Comparison of ENCODE assay signal across 8 cellular contexts in the genomic region with DNA sequence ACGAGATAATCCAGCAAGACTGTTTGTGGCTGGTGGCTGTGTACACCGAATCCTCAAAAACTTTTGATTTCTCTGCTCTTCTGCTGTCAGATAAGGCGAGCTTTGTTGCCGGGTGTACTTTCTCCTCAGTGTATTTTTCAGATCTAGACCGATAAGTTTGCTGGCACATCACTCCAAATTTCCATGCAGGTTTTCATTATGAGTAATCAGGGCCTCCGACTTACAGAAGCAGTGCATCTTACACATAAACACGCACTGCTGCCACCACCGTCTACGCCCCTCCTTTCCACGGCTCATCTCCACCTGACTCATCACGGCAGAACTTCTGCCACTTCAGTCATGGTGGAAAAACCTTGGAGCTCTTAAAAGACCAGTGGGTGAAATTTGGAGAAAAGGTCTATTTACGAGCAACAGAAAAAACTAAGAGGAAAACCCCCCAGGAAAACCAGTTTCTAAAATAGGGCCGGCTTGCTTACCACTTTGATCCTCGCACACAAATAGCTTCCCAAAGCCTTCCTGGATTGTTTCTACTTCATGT. TPM values are rescaled to one million over a fixed set of nuclear protein-coding genes. Genes with fewer than 3 reads are reported as not detected.
DNase-seq lines count a peak whose midpoint lies in the region; ATAC-seq and TF ChIP-seq lines count a peak whose summit lies in the region.

No MANE protein-coding gene starts in this region.

- no TSS peak for BruUV-seq in MCF 10A (replicated peaks; lab: Mats Ljungman, UMichigan)

- H3K4me1 Mint-ChIP-seq in MCF 10A (ENCODE audit: insufficient read depth, unreplicated experiment) (peaks cover 33% of the 10 kb centered on the region), memory B cell (peaks cover 34% of the 10 kb centered on the region), glutamatergic neuron (ENCODE audit: low read depth, unreplicated experiment) (no peaks in the 10 kb centered on the region)
- peaks cover 56% of the 10 kb centered on the region for H3K4me1 Mint-ChIP-seq in activated T-cell treated with anti-CD3 and anti-CD28 coated beads, Interleukin-2, amount 50 U/mL, for 4 hours (ENCODE audit: low read depth)

- H3K27ac ChIP-seq in breast epithelium = no peak overlapping the region

- TF ChIP-seq CTCF in MCF 10A (IDR thresholded peaks at IDR 0.05; ENCODE audit: unreplicated experiment) = no peak
- TF ChIP-seq CTCF in breast epithelium (IDR thresholded peaks at IDR 0.05) = no peak
- no peak for TF ChIP-seq CTCF in glutamatergic neuron (IDR thresholded peaks at IDR 0.05; ENCODE audit: partially characterized antibody, unreplicated experiment)

- ATAC-seq in HG03521 (IDR thresholded peaks at IDR 0.05; ENCODE audit: unreplicated experiment) (peak; percentile 73), memory B cell (ENCODE audit: low read depth) (peak; percentile 58)
- peak; percentile 94 to 98 for ATAC-seq in activated T-cell treated with anti-CD3 and anti-CD28 coated beads, Interleukin-2, amount 50 U/mL, for 4 hours

- H3K4me3 Mint-ChIP-seq in MCF 10A (ENCODE audit: unreplicated experiment) = peak overlapping the region; percentile 36
- H3K4me3 Mint-ChIP-seq in activated T-cell treated with anti-CD3 and anti-CD28 coated beads, Interleukin-2, amount 50 U/mL, for 4 hours = peak overlapping the region; percentile 63
- peak overlapping the region; percentile 50 for H3K4me3 Mint-ChIP-seq in memory B cell
- H3K4me3 Mint-ChIP-seq in glutamatergic neuron (ENCODE audit: unreplicated experiment) = no peak overlapping the region

- POLR2A ChIA-PET in MCF 10A (lab: Yijun Ruan, JAX) = interaction anchor here (0.6 to 1.3 kb wide), 8 partner anchors 16 to 387 kb away, joined by 3 to 4 read pairs (median 3); no protein-coding TSS in a partner anchor

- DNase-seq in MCF 10A (ENCODE audit: unreplicated experiment) (peak; percentile 56), breast epithelium (ENCODE audit: low spot score in 2 of 2) (no peak), memory B cell (ENCODE audit: low spot score in 2 of 2) (no peak), NCI-H2107 (lab: John Stamatoyannopoulos, UW) (no peak), glutamatergic neuron (no peak), NCI-H82 (lab: John Stamatoyannopoulos, UW) (no peak)
- peak; percentile 61 for DNase-seq in activated T-cell treated with anti-CD3 and anti-CD28 coated beads, Interleukin-2, amount 50 U/mL, for 4 hours

- TF ChIP-seq POLR2A in breast epithelium (IDR thresholded peaks at IDR 0.05) = no peak

- CTCF ChIA-PET in MCF 10A (lab: Yijun Ruan, JAX) = interaction anchor here (0.5 to 1.8 kb wide), 3 partner anchors 114 to 1954 kb away, joined by 3 to 5 read pairs (median 3); no protein-coding TSS in a partner anchor

- H3K4me3 ChIP-seq in breast epithelium = no peak overlapping the region

- no peaks in the 10 kb centered on the region for H3K9me3 Mint-ChIP-seq in MCF 10A (ENCODE audit: unreplicated experiment)
- H3K9me3 Mint-ChIP-seq in activated T-cell treated with anti-CD3 and anti-CD28 coated beads, Interleukin-2, amount 50 U/mL, for 4 hours = no peaks in the 10 kb centered on the region
- no peaks in the 10 kb centered on the region for H3K9me3 Mint-ChIP-seq in memory B cell
- H3K9me3 Mint-ChIP-seq in glutamatergic neuron (ENCODE audit: unreplicated experiment) = peaks cover 2% of the 10 kb centered on the region

- intact Hi-C loops in MCF 10A (cut with micrococcal nuclease) (no loop called here), breast epithelium (cut with DNase I; ENCODE audit: low total_unique reads) (no loop called here)

- no peaks in the 10 kb centered on the region for H3K4me1 ChIP-seq in breast epithelium

- no peaks in the 10 kb centered on the region for H3K9me3 ChIP-seq in breast epithelium

- H3K36me3 ChIP-seq in breast epithelium = no peaks in the 10 kb centered on the region

- no peaks in the 10 kb centered on the region for H3K27me3 ChIP-seq in breast epithelium

- peak overlapping the region; percentile 80 for H3K27ac Mint-ChIP-seq in MCF 10A (ENCODE audit: low read depth, unreplicated experiment)
- H3K27ac Mint-ChIP-seq in memory B cell = no peak overlapping the region
- H3K27ac Mint-ChIP-seq in glutamatergic neuron (ENCODE audit: unreplicated experiment) = no peak overlapping the region

- H3K27me3 Mint-ChIP-seq in MCF 10A (ENCODE audit: insufficient read depth, unreplicated experiment) = no peaks in the 10 kb centered on the region
- no peaks in the 10 kb centered on the region for H3K27me3 Mint-ChIP-seq in activated T-cell treated with anti-CD3 and anti-CD28 coated beads, Interleukin-2, amount 50 U/mL, for 4 hours (ENCODE audit: low read depth)
- H3K27me3 Mint-ChIP-seq in memory B cell = no peaks in the 10 kb centered on the region
- H3K27me3 Mint-ChIP-seq in glutamatergic neuron (ENCODE audit: unreplicated experiment) = no peaks in the 10 kb centered on the region

- peaks cover 19% of the 10 kb centered on the region for H3K36me3 Mint-ChIP-seq in MCF 10A (ENCODE audit: insufficient read depth, unreplicated experiment)
- H3K36me3 Mint-ChIP-seq in activated T-cell treated with anti-CD3 and anti-CD28 coated beads, Interleukin-2, amount 50 U/mL, for 4 hours (ENCODE audit: insufficient read depth) = peaks cover 56% of the 10 kb centered on the region
- peaks cover 28% of the 10 kb centered on the region for H3K36me3 Mint-ChIP-seq in memory B cell
- peaks cover 6% of the 10 kb centered on the region for H3K36me3 Mint-ChIP-seq in glutamatergic neuron (ENCODE audit: unreplicated experiment)

RNA-seq across cellular contexts. Expression of a gene that starts 7.7 kb away (rescaled TPM):
- total RNA-seq in MCF 10A (2022) (21.5 and 27.3 TPM in 2 replicates), breast epithelium (10 to 100 TPM; 15.2 to 18.1 (median 16.1) TPM), glutamatergic neuron (ENCODE audit: unreplicated experiment) (21.2 TPM)
- 10 to 100 TPM; 25.6 to 33.7 (median 27.2) TPM for total RNA-seq in activated T-cell treated with anti-CD3 and anti-CD28 coated beads, Interleukin-2, amount 50 U/mL, for 4 hours

RNA-seq across cellular contexts. Expression of a gene that starts 48.7 kb away (rescaled TPM):
- total RNA-seq in MCF 10A (2022) (25.0 and 25.1 TPM in 2 replicates), breast epithelium (10 to 100 TPM; 37.0 to 73.8 (median 41.6) TPM), glutamatergic neuron (ENCODE audit: unreplicated experiment) (0.78 TPM)
- 1 to 10 TPM; 1.6 to 7.4 (median 4.3) TPM for total RNA-seq in activated T-cell treated with anti-CD3 and anti-CD28 coated beads, Interleukin-2, amount 50 U/mL, for 4 hours

Comparison
In these comparisons a context has a peak if more than half of its experiments do, and no peak if none do; other contexts are left out.
1. DNase-seq: peak in MCF 10A (single experiment) and activated T-cell treated with anti-CD3 and anti-CD28 coated beads, Interleukin-2, amount 50 U/mL, for 4 hours (single experiment); none in breast epithelium (0 of 2), memory B cell (0 of 2), NCI-H2107 (single experiment), glutamatergic neuron (single experiment) and NCI-H82 (single experiment).
2. Peak in every context shown above with its lines, with median percentiles within 50 percentile points of each other: ATAC-seq.